ENCODE assay signal across 28 cellular contexts in genomic region chr1:32937061-32937460, GRCh38. TPM values are rescaled to one million over a fixed set of nuclear protein-coding genes. Genes with fewer than 3 reads are reported as not detected.
DNase-seq lines count a peak whose midpoint lies in the region; ATAC-seq and TF ChIP-seq lines count a peak whose summit lies in the region.
"Had no signal": no experiment of that assay in that cellular context is flagged by ENCODE, and none has a peak within 500 bp of the region (broad histone marks: within the 10 kb centered on the region; RNA-seq: fewer than 3 reads in every experiment).

No MANE protein-coding gene starts in this region.

- no peaks in the 10 kb centered on the region for H3K9me3 Mint-ChIP-seq in activated naive CD4-positive, alpha-beta T cell treated with anti-CD3 and anti-CD28 coated beads for 36 hours
- no peaks in the 10 kb centered on the region for H3K9me3 Mint-ChIP-seq in activated naive CD4-positive, alpha-beta T cell treated with anti-CD3 and anti-CD28 coated beads, Interleukin-2, amount 10 ng/mL, durations not matched to agents 7 days and 5 days
- H3K9me3 Mint-ChIP-seq in endothelial cell (ENCODE audit: unreplicated experiment): no peaks in the 10 kb centered on the region
- no peaks in the 10 kb centered on the region for H3K9me3 Mint-ChIP-seq in stimulated activated naive CD8-positive, alpha-beta T cell treated with anti-CD3 and anti-CD28 coated beads, Interleukin-15, amount 100 ng/mL, for 72 hours
- no peaks in the 10 kb centered on the region for H3K9me3 Mint-ChIP-seq in naive thymus-derived CD8-positive, alpha-beta T cell
- H3K9me3 Mint-ChIP-seq: dendritic cell treated with granulocyte-macrophage colony-stimulating factor and Interleukin-4, amounts not matched to agents 40 ng/mL and 50 ng/mL, for 4 days had no signal

- peak overlapping the region; percentile 21 for H3K27ac Mint-ChIP-seq in activated naive CD4-positive, alpha-beta T cell treated with anti-CD3 and anti-CD28 coated beads for 36 hours
- H3K27ac Mint-ChIP-seq in activated naive CD4-positive, alpha-beta T cell treated with anti-CD3 and anti-CD28 coated beads, Interleukin-2, amount 10 ng/mL, durations not matched to agents 7 days and 5 days: no peak overlapping the region
- no peak overlapping the region for H3K27ac Mint-ChIP-seq in endothelial cell (ENCODE audit: unreplicated experiment)
- H3K27ac Mint-ChIP-seq in stimulated activated naive CD8-positive, alpha-beta T cell treated with anti-CD3 and anti-CD28 coated beads, Interleukin-15, amount 100 ng/mL, for 72 hours: peak overlapping the region; percentile 3 to 65
- H3K27ac Mint-ChIP-seq in naive thymus-derived CD8-positive, alpha-beta T cell: peak overlapping the region in 2 of 10 donors; percentile 49 to 70
- H3K27ac Mint-ChIP-seq: activated CD8-positive, alpha-beta T cell treated with anti-CD3 and anti-CD28 coated beads, Interleukin-2, amount 10 ng/mL, durations not matched to agents 7 days and 5 days; dendritic cell treated with granulocyte-macrophage colony-stimulating factor and Interleukin-4, amounts not matched to agents 40 ng/mL and 50 ng/mL, for 4 days had no signal

- no peaks in the 10 kb centered on the region for H3K27me3 Mint-ChIP-seq in activated naive CD4-positive, alpha-beta T cell treated with anti-CD3 and anti-CD28 coated beads for 36 hours (ENCODE audit: low read depth)
- no peaks in the 10 kb centered on the region for H3K27me3 Mint-ChIP-seq in activated naive CD4-positive, alpha-beta T cell treated with anti-CD3 and anti-CD28 coated beads, Interleukin-2, amount 10 ng/mL, durations not matched to agents 7 days and 5 days
- peaks cover 1% of the 10 kb centered on the region for H3K27me3 Mint-ChIP-seq in endothelial cell (ENCODE audit: unreplicated experiment)
- H3K27me3 Mint-ChIP-seq in stimulated activated naive CD8-positive, alpha-beta T cell treated with anti-CD3 and anti-CD28 coated beads, Interleukin-15, amount 100 ng/mL, for 72 hours: no peaks in the 10 kb centered on the region
- no peaks in the 10 kb centered on the region for H3K27me3 Mint-ChIP-seq in naive thymus-derived CD8-positive, alpha-beta T cell
- H3K27me3 Mint-ChIP-seq: dendritic cell treated with granulocyte-macrophage colony-stimulating factor and Interleukin-4, amounts not matched to agents 40 ng/mL and 50 ng/mL, for 4 days had no signal

- POLR2A ChIA-PET in RWPE1 (lab: Yijun Ruan, JAX; ENCODE audit: low non-redundant PET): no interaction called here
- POLR2A ChIA-PET in naive thymus-derived CD8-positive, alpha-beta T cell (lab: Charles Lee): no interaction called here

- intact Hi-C loops in activated naive CD4-positive, alpha-beta T cell treated with anti-CD3 and anti-CD28 coated beads for 36 hours (cut with micrococcal nuclease): loop anchor here (5.0 kb wide), 1 partner anchor 55 kb away; no protein-coding TSS in a partner anchor

- H3K36me3 Mint-ChIP-seq in activated naive CD4-positive, alpha-beta T cell treated with anti-CD3 and anti-CD28 coated beads for 36 hours (ENCODE audit: low read depth): peaks cover 13% of the 10 kb centered on the region
- peaks cover 40% of the 10 kb centered on the region for H3K36me3 Mint-ChIP-seq in activated naive CD4-positive, alpha-beta T cell treated with anti-CD3 and anti-CD28 coated beads, Interleukin-2, amount 10 ng/mL, durations not matched to agents 7 days and 5 days
- peaks cover 24% of the 10 kb centered on the region for H3K36me3 Mint-ChIP-seq in endothelial cell (ENCODE audit: low read depth, unreplicated experiment)
- peaks cover 0 to 56% (median 3%) of the 10 kb centered on the region in 3 donors for H3K36me3 Mint-ChIP-seq in naive thymus-derived CD8-positive, alpha-beta T cell

- H3K27ac ChIP-seq in RWPE1: peak overlapping the region; percentile 52
- H3K27ac ChIP-seq: brain microvascular endothelial cell, heart right ventricle, SJCRH30, uterus, WERI-Rb-1 had no signal

- DNase-seq in activated naive CD4-positive, alpha-beta T cell treated with anti-CD3 and anti-CD28 coated beads for 36 hours: no peak
- DNase-seq in activated naive CD4-positive, alpha-beta T cell treated with anti-CD3 and anti-CD28 coated beads, Interleukin-2, amount 10 ng/mL, durations not matched to agents 7 days and 5 days: no peak
- DNase-seq in RWPE1 (ENCODE audit: low spot score) (no peak), endothelial cell (ENCODE audit: low spot score) (no peak), islet precursor cell (no peak)
- no peak for DNase-seq in stimulated activated naive CD8-positive, alpha-beta T cell treated with anti-CD3 and anti-CD28 coated beads, Interleukin-15, amount 100 ng/mL, for 72 hours
- no peak for DNase-seq in naive thymus-derived CD8-positive, alpha-beta T cell
- DNase-seq: ACHN; activated CD8-positive, alpha-beta T cell treated with anti-CD3 and anti-CD28 coated beads, Interleukin-2, amount 10 ng/mL, durations not matched to agents 7 days and 5 days; activated T-cell treated with anti-CD3 and anti-CD28 coated beads, Interleukin-2, amount 50 U/mL, for 48 hours; brain microvascular endothelial cell; C1 segment of cervical spinal cord; DMS 273 treated with DMSO at 0.1 percent for 48 hours; GF-D8; heart right ventricle; mucosa of descending colon; NCI-H1694 treated with DMSO at 0.1 percent for 48 hours; NCI-H226; NCI-H82; OCI-M1; SJCRH30; stimulated activated CD4-positive, alpha-beta T cell treated with anti-CD3 and anti-CD28 coated beads, Interleukin-4, amount 100 ng/mL, for 4 hours; substantia nigra; uterus; WERI-Rb-1 had no signal

- H3K4me1 Mint-ChIP-seq in activated naive CD4-positive, alpha-beta T cell treated with anti-CD3 and anti-CD28 coated beads for 36 hours (ENCODE audit: low read depth): peaks cover 24% of the 10 kb centered on the region
- H3K4me1 Mint-ChIP-seq in activated naive CD4-positive, alpha-beta T cell treated with anti-CD3 and anti-CD28 coated beads, Interleukin-2, amount 10 ng/mL, durations not matched to agents 7 days and 5 days: peaks cover 26% of the 10 kb centered on the region
- H3K4me1 Mint-ChIP-seq in endothelial cell (ENCODE audit: unreplicated experiment): peaks cover 18% of the 10 kb centered on the region
- H3K4me1 Mint-ChIP-seq in stimulated activated naive CD8-positive, alpha-beta T cell treated with anti-CD3 and anti-CD28 coated beads, Interleukin-15, amount 100 ng/mL, for 72 hours: peaks cover 32% of the 10 kb centered on the region
- H3K4me1 Mint-ChIP-seq in naive thymus-derived CD8-positive, alpha-beta T cell: peaks cover 0 to 6% (median 3%) of the 10 kb centered on the region in 4 donors

- no peak for ATAC-seq in stimulated activated naive CD8-positive, alpha-beta T cell treated with anti-CD3 and anti-CD28 coated beads, Interleukin-15, amount 100 ng/mL, for 72 hours
- ATAC-seq in naive thymus-derived CD8-positive, alpha-beta T cell: no peak
- ATAC-seq in GM19397 (IDR thresholded peaks at IDR 0.05; ENCODE audit: unreplicated experiment): no peak
- ATAC-seq: activated CD8-positive, alpha-beta T cell treated with anti-CD3 and anti-CD28 coated beads, Interleukin-2, amount 10 ng/mL, durations not matched to agents 7 days and 5 days; heart right ventricle; mucosa of descending colon had no signal

- CTCF ChIA-PET in activated naive CD4-positive, alpha-beta T cell treated with anti-CD3 and anti-CD28 coated beads for 36 hours (lab: Charles Lee): interaction anchor here (0.8 to 1.6 kb wide), 5 partner anchors 31 to 149 kb away, joined by 3 to 5 read pairs (median 3); no protein-coding TSS in a partner anchor
- CTCF ChIA-PET in activated naive CD4-positive, alpha-beta T cell treated with anti-CD3 and anti-CD28 coated beads, Interleukin-2, amount 10 ng/mL, durations not matched to agents 7 days and 5 days (lab: Charles Lee): interaction anchor here (0.6 to 4.6 kb wide), 6 partner anchors 44 to 149 kb away, joined by 3 to 22 read pairs (median 3); no protein-coding TSS in a partner anchor
- CTCF ChIA-PET in RWPE1 (lab: Yijun Ruan, JAX): interaction anchor here (1.0 kb wide), 1 partner anchor 149 kb away, joined by 3 read pairs; no protein-coding TSS in a partner anchor

- no peak overlapping the region for H3K4me3 Mint-ChIP-seq in activated naive CD4-positive, alpha-beta T cell treated with anti-CD3 and anti-CD28 coated beads for 36 hours
- H3K4me3 Mint-ChIP-seq in activated naive CD4-positive, alpha-beta T cell treated with anti-CD3 and anti-CD28 coated beads, Interleukin-2, amount 10 ng/mL, durations not matched to agents 7 days and 5 days: no peak overlapping the region
- H3K4me3 Mint-ChIP-seq in endothelial cell (ENCODE audit: unreplicated experiment): peak overlapping the region; percentile 59
- no peak overlapping the region for H3K4me3 Mint-ChIP-seq in stimulated activated naive CD8-positive, alpha-beta T cell treated with anti-CD3 and anti-CD28 coated beads, Interleukin-15, amount 100 ng/mL, for 72 hours
- H3K4me3 Mint-ChIP-seq in naive thymus-derived CD8-positive, alpha-beta T cell: no peak overlapping the region
- H3K4me3 Mint-ChIP-seq: activated CD8-positive, alpha-beta T cell treated with anti-CD3 and anti-CD28 coated beads, Interleukin-2, amount 10 ng/mL, durations not matched to agents 7 days and 5 days; dendritic cell treated with granulocyte-macrophage colony-stimulating factor and Interleukin-4, amounts not matched to agents 40 ng/mL and 50 ng/mL, for 4 days had no signal

- TF ChIP-seq CTCF in RWPE1 (conservative IDR thresholded peaks at IDR 0.05; ENCODE audit: low read depth) (no peak), endothelial cell (IDR thresholded peaks at IDR 0.05; ENCODE audit: unreplicated experiment) (no peak)

RNA-seq across cellular contexts. Expression of gene RNF19B, which starts 27.5 kb away (rescaled TPM):
- 10 to 100 TPM; 12.5 to 13.3 TPM for total RNA-seq in activated naive CD4-positive, alpha-beta T cell treated with anti-CD3 and anti-CD28 coated beads for 36 hours
- total RNA-seq in endothelial cell (ENCODE audit: unreplicated experiment): 18.8 TPM
- total RNA-seq in naive thymus-derived CD8-positive, alpha-beta T cell: 10 to 100 TPM; 19.2 to 21.6 TPM
- polyA plus RNA-seq in naive thymus-derived CD8-positive, alpha-beta T cell: 1 to 10 TPM in 2 of 3 donors, under 1 TPM in 1; 0.44 to 1.8 (median 1.6) TPM

RNA-seq across cellular contexts. Expression of gene TMEM54, which starts 35.9 kb away (rescaled TPM):
- total RNA-seq in activated naive CD4-positive, alpha-beta T cell treated with anti-CD3 and anti-CD28 coated beads for 36 hours: 1 to 10 TPM in 1 of 2 experiments, under 1 TPM in 1; 0.84 to 1.0 TPM
- 0.49 TPM for total RNA-seq in endothelial cell (ENCODE audit: unreplicated experiment)
- not detected for total RNA-seq in naive thymus-derived CD8-positive, alpha-beta T cell
- not detected for polyA plus RNA-seq in naive thymus-derived CD8-positive, alpha-beta T cell
- total RNA-seq: activated CD8-positive, alpha-beta T cell treated with anti-CD3 and anti-CD28 coated beads, Interleukin-2, amount 10 ng/mL, durations not matched to agents 7 days and 5 days; T-helper 2 cell treated with Interferon-gamma antibody and Interleukin-4, amounts not matched to agents 100 ng/mL and 5 ng/mL, for 36 hours had no signal

RNA-seq across cellular contexts. Expression of gene HPCA, which starts 50.8 kb away (rescaled TPM):
- total RNA-seq in activated naive CD4-positive, alpha-beta T cell treated with anti-CD3 and anti-CD28 coated beads for 36 hours: not detected
- not detected for total RNA-seq in endothelial cell (ENCODE audit: unreplicated experiment)
- total RNA-seq in naive thymus-derived CD8-positive, alpha-beta T cell: not detected
- not detected for polyA plus RNA-seq in naive thymus-derived CD8-positive, alpha-beta T cell
- total RNA-seq: activated CD8-positive, alpha-beta T cell treated with anti-CD3 and anti-CD28 coated beads, Interleukin-2, amount 10 ng/mL, durations not matched to agents 7 days and 5 days; heart right ventricle; SJCRH30 had no signal
- polyA plus RNA-seq: heart right ventricle had no signal

Comparison
In these comparisons a context has a peak if more than half of its experiments do, and no peak if none do; other contexts are left out.
1. H3K27ac Mint-ChIP-seq: peak in activated naive CD4-positive, alpha-beta T cell treated with anti-CD3 and anti-CD28 coated beads for 36 hours (single experiment) and stimulated activated naive CD8-positive, alpha-beta T cell treated with anti-CD3 and anti-CD28 coated beads, Interleukin-15, amount 100 ng/mL, for 72 hours (2 of 2); none in activated naive CD4-positive, alpha-beta T cell treated with anti-CD3 and anti-CD28 coated beads, Interleukin-2, amount 10 ng/mL, durations not matched to agents 7 days and 5 days (single experiment) and endothelial cell (single experiment).